In the genomic region with DNA sequence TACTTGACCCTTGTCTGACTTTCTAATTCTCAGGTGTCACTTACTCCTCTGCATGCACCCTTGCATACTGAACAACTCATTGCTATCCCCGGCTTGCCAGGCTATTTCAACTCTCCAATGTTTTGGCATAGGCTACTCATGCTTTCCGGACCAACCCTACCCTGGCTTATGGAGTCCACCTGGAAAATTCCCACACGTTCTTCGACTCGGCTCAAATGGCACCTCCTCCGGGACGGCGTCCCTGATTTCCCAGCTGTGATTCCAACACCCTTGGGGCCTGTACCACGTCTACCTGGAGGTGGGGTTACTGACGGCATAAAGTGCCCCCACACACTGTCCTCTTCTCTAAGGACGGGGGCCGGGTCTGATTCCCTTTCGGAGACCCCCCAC, we compare ENCODE assay signal across 8 cellular contexts. TPM values are rescaled to one million over a fixed set of nuclear protein-coding genes. Genes with fewer than 3 reads are reported as not detected.
DNase-seq lines count a peak whose midpoint lies in the region; ATAC-seq lines count a peak whose summit lies in the region.

No MANE protein-coding gene starts in this region.

- no peaks in the 10 kb centered on the region for H3K9me3 Mint-ChIP-seq in stimulated activated naive B cell treated with anti-CD40 and anti-IgM and Interleukin-4, amounts not matched to agents 10 μg/mL and 1 μg/mL and 100 μg/mL, for 72 hours

- H3K9ac ChIP-seq in adipocyte (ENCODE audit: low read length), result peak overlapping the region; percentile 88

- peak overlapping the region; percentile 62 for H3K27ac Mint-ChIP-seq in stimulated activated naive B cell treated with anti-CD40 and anti-IgM and Interleukin-4, amounts not matched to agents 10 μg/mL and 1 μg/mL and 100 μg/mL, for 72 hours

- ATAC-seq in stimulated activated naive B cell treated with anti-CD40 and anti-IgM and Interleukin-4, amounts not matched to agents 10 μg/mL and 1 μg/mL and 100 μg/mL, for 72 hours (replicated peaks), result peak in 1 of 2 donors; percentile 1
- ATAC-seq in HG03139 (IDR thresholded peaks at IDR 0.05; ENCODE audit: unreplicated experiment), result no peak

- H3K4me3 Mint-ChIP-seq in stimulated activated naive B cell treated with anti-CD40 and anti-IgM and Interleukin-4, amounts not matched to agents 10 μg/mL and 1 μg/mL and 100 μg/mL, for 72 hours, result peak overlapping the region; percentile 90 to 92

- H3K36me3 ChIP-seq in adipocyte (ENCODE audit: control insufficient read depth, insufficient read depth, low read length, severe bottlenecking), result peaks cover 11% of the 10 kb centered on the region

- peaks cover 15 to 29% of the 10 kb centered on the region in 2 donors for H3K36me3 Mint-ChIP-seq in stimulated activated naive B cell treated with anti-CD40 and anti-IgM and Interleukin-4, amounts not matched to agents 10 μg/mL and 1 μg/mL and 100 μg/mL, for 72 hours

- peaks cover 16% of the 10 kb centered on the region for H3K4me1 ChIP-seq in adipocyte (ENCODE audit: control insufficient read depth, insufficient read depth, low read length)

- peak overlapping the region; percentile 92 for H3K4me3 ChIP-seq in adipocyte (ENCODE audit: low read length)

- no peaks in the 10 kb centered on the region for H3K27me3 ChIP-seq in adipocyte (replicated peaks; ENCODE audit: control insufficient read depth, insufficient read depth, low read length)

- H3K4me1 Mint-ChIP-seq in stimulated activated naive B cell treated with anti-CD40 and anti-IgM and Interleukin-4, amounts not matched to agents 10 μg/mL and 1 μg/mL and 100 μg/mL, for 72 hours, result peaks cover 26 to 43% of the 10 kb centered on the region in 2 donors

- H3K9me3 ChIP-seq in adipocyte (ENCODE audit: control insufficient read depth, low read length), result no peaks in the 10 kb centered on the region

- no peaks in the 10 kb centered on the region for H3K27me3 Mint-ChIP-seq in stimulated activated naive B cell treated with anti-CD40 and anti-IgM and Interleukin-4, amounts not matched to agents 10 μg/mL and 1 μg/mL and 100 μg/mL, for 72 hours

- peak; percentile 13 to 25 for DNase-seq in SHP77 (lab: John Stamatoyannopoulos, UW)
- no peak for DNase-seq in SHP77 treated with DMSO at 0.1 percent for 48 hours (lab: John Stamatoyannopoulos, UW)
- DNase-seq in HT1080 (ENCODE audit: low read depth), result peak; percentile 22
- DNase-seq in adipocyte (ENCODE audit: low read depth), result no peak
- peak; percentile 15 for DNase-seq in iris pigment epithelial cell (ENCODE audit: low read depth)
- DNase-seq in stimulated activated naive B cell treated with anti-CD40 and anti-IgM and Interleukin-4, amounts not matched to agents 10 μg/mL and 1 μg/mL and 100 μg/mL, for 72 hours, result no peak
- DNase-seq in stimulated activated naive CD4-positive, alpha-beta T cell (lab: John Stamatoyannopoulos, UW), result no peak

RNA-seq across cellular contexts. Expression of a gene that starts 0.5 kb away (rescaled TPM):
- total RNA-seq in HT1080 (2014; rRNA removed; shearing (Covaris generic)), result 10.7 and 13.0 TPM in 2 replicates
- 5.6 and 5.7 TPM in 2 replicates for polyA plus RNA-seq in HT1080 (2015; cell fraction: cytosol; rRNA removed)
- 15.1 and 15.5 TPM in 2 replicates for polyA plus RNA-seq in HT1080 (2015; cell fraction: nucleus; rRNA removed)

RNA-seq across cellular contexts. Expression of a gene that starts 0.6 kb away (rescaled TPM):
- total RNA-seq in HT1080 (2014; rRNA removed; shearing (Covaris generic)), result 30.1 and 59.9 TPM in 2 replicates
- polyA plus RNA-seq in HT1080 (2015; cell fraction: cytosol; rRNA removed), result 57.9 and 65.6 TPM in 2 replicates
- polyA plus RNA-seq in HT1080 (2015; cell fraction: nucleus; rRNA removed), result 92.2 and 100 TPM in 2 replicates

Comparison
In these comparisons a context has a peak if more than half of its experiments do, and no peak if none do; other contexts are left out.
1. DNase-seq: peak in SHP77 (2 of 2), HT1080 (single experiment) and iris pigment epithelial cell (single experiment); none in SHP77 treated with DMSO at 0.1 percent for 48 hours (single experiment), adipocyte (single experiment), stimulated activated naive B cell treated with anti-CD40 and anti-IgM and Interleukin-4, amounts not matched to agents 10 μg/mL and 1 μg/mL and 100 μg/mL, for 72 hours (single experiment) and stimulated activated naive CD4-positive, alpha-beta T cell (0 of 6).